In the genomic region with DNA sequence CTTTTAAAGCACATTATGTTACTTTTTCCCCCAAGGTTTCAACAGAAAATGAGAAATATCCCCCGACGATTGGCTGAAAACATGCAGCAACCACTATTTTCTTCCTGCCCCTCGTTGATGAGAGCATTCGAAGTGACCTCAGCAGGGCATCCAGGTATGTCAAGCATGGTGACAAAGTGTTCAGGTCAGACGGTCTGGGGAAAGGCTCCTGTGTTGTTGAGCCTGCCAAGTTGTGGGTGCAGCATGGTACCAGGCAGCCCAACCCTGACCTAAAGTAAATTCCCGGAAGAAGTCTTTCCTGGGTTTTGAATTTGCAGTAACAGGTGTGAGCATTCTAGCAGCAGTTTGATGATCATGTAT, we compare ENCODE assay signal across 8 cellular contexts. TPM values are rescaled to one million over a fixed set of nuclear protein-coding genes. Genes with fewer than 3 reads are reported as not detected.
DNase-seq lines count a peak whose midpoint lies in the region; ATAC-seq and TF ChIP-seq lines count a peak whose summit lies in the region.

No MANE protein-coding gene starts in this region.

- peak overlapping the region; percentile 96 for H3K27ac Mint-ChIP-seq in activated CD4-positive, alpha-beta T cell treated with anti-CD3 and anti-CD28 coated beads, Interleukin-2, amount 10 ng/mL, durations not matched to agents 7 days and 5 days

- no peaks in the 10 kb centered on the region for H3K9me3 Mint-ChIP-seq in activated CD4-positive, alpha-beta T cell treated with anti-CD3 and anti-CD28 coated beads, Interleukin-2, amount 10 ng/mL, durations not matched to agents 7 days and 5 days

- H3K4me3 ChIP-seq in rectal smooth muscle tissue (ENCODE audit: low read length): peak overlapping the region; percentile 96

- H3K36me3 ChIP-seq in rectal smooth muscle tissue (ENCODE audit: control insufficient read depth, insufficient read depth, low read length): peaks cover 13% of the 10 kb centered on the region

- CTCF ChIA-PET in activated CD4-positive, alpha-beta T cell treated with anti-CD3 and anti-CD28 coated beads, Interleukin-2, amount 10 ng/mL, durations not matched to agents 7 days and 5 days (lab: Charles Lee): interaction anchor here (1.0 to 1.6 kb wide), 10 partner anchors 9 to 221 kb away, joined by 3 to 11 read pairs (median 4); a partner anchor contains a TSS

- H3K27me3 ChIP-seq in foreskin keratinocyte (no peaks in the 10 kb centered on the region), rectal smooth muscle tissue (ENCODE audit: control insufficient read depth, insufficient read depth, low read length) (no peaks in the 10 kb centered on the region)

- POLR2A ChIA-PET in activated CD4-positive, alpha-beta T cell treated with anti-CD3 and anti-CD28 coated beads, Interleukin-2, amount 10 ng/mL, durations not matched to agents 7 days and 5 days (lab: Charles Lee): no interaction called here

- ATAC-seq in foreskin keratinocyte: no peak

- H3K4me1 ChIP-seq in foreskin keratinocyte: no peaks in the 10 kb centered on the region
- H3K4me1 ChIP-seq in rectal smooth muscle tissue (ENCODE audit: control insufficient read depth, insufficient read depth, low read length): peaks cover 10% of the 10 kb centered on the region

- H3K27ac ChIP-seq in foreskin keratinocyte (peak overlapping the region; percentile 64), rectal smooth muscle tissue (ENCODE audit: low read depth, low read length) (peak overlapping the region; percentile 83)

- H3K27me3 Mint-ChIP-seq in activated CD4-positive, alpha-beta T cell treated with anti-CD3 and anti-CD28 coated beads, Interleukin-2, amount 10 ng/mL, durations not matched to agents 7 days and 5 days: peaks cover 1% of the 10 kb centered on the region

- peak; percentile 21 for DNase-seq in NCI-H1092 treated with DMSO at 0.1 percent for 48 hours (lab: John Stamatoyannopoulos, UW)
- DNase-seq in NCI-H1092 (lab: John Stamatoyannopoulos, UW): no peak
- DNase-seq in activated CD4-positive, alpha-beta T cell treated with anti-CD3 and anti-CD28 coated beads, Interleukin-2, amount 10 ng/mL, durations not matched to agents 7 days and 5 days: peak; percentile 10
- no peak for DNase-seq in foreskin keratinocyte
- DNase-seq in cortex of kidney (lab: John Stamatoyannopoulos, UW): no peak
- no peak for DNase-seq in NCI-H2171 (lab: John Stamatoyannopoulos, UW)
- no peak for DNase-seq in NCI-H1694 treated with DMSO at 0.1 percent for 48 hours (lab: John Stamatoyannopoulos, UW)

- peaks cover 47% of the 10 kb centered on the region for H3K36me3 Mint-ChIP-seq in activated CD4-positive, alpha-beta T cell treated with anti-CD3 and anti-CD28 coated beads, Interleukin-2, amount 10 ng/mL, durations not matched to agents 7 days and 5 days (ENCODE audit: low read depth)

- H3K9ac ChIP-seq in rectal smooth muscle tissue (ENCODE audit: low read length): peak overlapping the region; percentile 93

- no peak for TF ChIP-seq CTCF in foreskin keratinocyte (conservative IDR thresholded peaks at IDR 0.05)

- peaks cover 55% of the 10 kb centered on the region for H3K4me1 Mint-ChIP-seq in activated CD4-positive, alpha-beta T cell treated with anti-CD3 and anti-CD28 coated beads, Interleukin-2, amount 10 ng/mL, durations not matched to agents 7 days and 5 days

- H3K4me3 Mint-ChIP-seq in activated CD4-positive, alpha-beta T cell treated with anti-CD3 and anti-CD28 coated beads, Interleukin-2, amount 10 ng/mL, durations not matched to agents 7 days and 5 days: peak overlapping the region; percentile 98

RNA-seq across cellular contexts. Expression of a gene that starts 51.7 kb away (rescaled TPM):
- 10 to 100 TPM; 56.6 to 57.4 TPM for total RNA-seq in activated CD4-positive, alpha-beta T cell treated with anti-CD3 and anti-CD28 coated beads, Interleukin-2, amount 10 ng/mL, durations not matched to agents 7 days and 5 days
- total RNA-seq in foreskin keratinocyte: 36.9 and 53.3 TPM in 2 replicates
- polyA plus RNA-seq in foreskin keratinocyte: 20.2 and 24.2 TPM in 2 replicates

Comparison
In these comparisons a context has a peak if more than half of its experiments do, and no peak if none do; other contexts are left out.
1. DNase-seq: peak in NCI-H1092 treated with DMSO at 0.1 percent for 48 hours (single experiment) and activated CD4-positive, alpha-beta T cell treated with anti-CD3 and anti-CD28 coated beads, Interleukin-2, amount 10 ng/mL, durations not matched to agents 7 days and 5 days (single experiment); none in NCI-H1092 (single experiment), foreskin keratinocyte (0 of 2), cortex of kidney (single experiment), NCI-H2171 (single experiment) and NCI-H1694 treated with DMSO at 0.1 percent for 48 hours (single experiment).